In the genomic region with DNA sequence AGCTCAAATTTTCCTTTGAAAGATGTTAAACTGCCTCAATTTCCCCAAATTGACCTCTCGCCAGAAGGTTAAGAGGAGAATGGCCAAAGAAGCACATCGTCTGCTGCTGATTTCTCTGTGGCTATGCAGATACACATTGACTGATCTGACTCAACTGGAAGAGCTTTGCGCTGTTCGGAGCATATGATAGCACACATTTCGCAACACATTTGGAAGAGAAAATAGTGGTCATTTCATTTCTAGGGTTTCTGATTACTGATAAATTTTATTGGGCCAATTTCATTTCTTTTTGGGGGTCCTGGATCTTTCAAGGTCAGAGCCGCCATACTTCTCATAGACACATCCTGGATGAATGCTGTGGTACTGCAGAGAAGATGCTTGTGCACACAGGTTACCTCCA, we compare ENCODE assay signal across 32 cellular contexts.
"Had no signal": no experiment of that assay in that cellular context is flagged by ENCODE, and none has a peak within 500 bp of the region (broad histone marks: within the 10 kb centered on the region; RNA-seq: fewer than 3 reads in every experiment).

No MANE protein-coding gene starts in this region.

- H3K4me3 ChIP-seq: MG63 had no signal

- H3K9me3 ChIP-seq: MG63 had no signal

- H3K27me3 ChIP-seq: MG63 had no signal

- H3K36me3 ChIP-seq: MG63 had no signal

- DNase-seq: Karpas-422, Kasumi-1, MG63, MM.1S, MV-4-11, NCI-H1048, NCI-H1092, NCI-H1092 treated with DMSO at 0.1 percent for 48 hours, NCI-H1105, NCI-H1105 treated with DMSO at 0.1 percent for 48 hours, NCI-H1417, NCI-H1417 treated with DMSO at 0.1 percent for 48 hours, NCI-H1436 treated with DMSO at 0.1 percent for 48 hours, NCI-H146, NCI-H1694, NCI-H1694 treated with DMSO at 0.1 percent for 48 hours, NCI-H187, NCI-H187 treated with DMSO at 0.1 percent for 48 hours, NCI-H1930, NCI-H2029, NCI-H2029 treated with DMSO at 0.1 percent for 48 hours, NCI-H2081, NCI-H2081 treated with DMSO at 0.1 percent for 48 hours, NCI-H2107, NCI-H2171, NCI-H2227 treated with DMSO at 0.1 percent for 48 hours, NCI-H226, NCI-H345, NCI-H446, NCI-H446 treated with DMSO at 0.1 percent for 48 hours, NCI-H510A, NCI-H510A treated with DMSO at 0.1 percent for 48 hours had no signal
